Comparison of ENCODE assay signal across 15 cellular contexts in the genomic region with DNA sequence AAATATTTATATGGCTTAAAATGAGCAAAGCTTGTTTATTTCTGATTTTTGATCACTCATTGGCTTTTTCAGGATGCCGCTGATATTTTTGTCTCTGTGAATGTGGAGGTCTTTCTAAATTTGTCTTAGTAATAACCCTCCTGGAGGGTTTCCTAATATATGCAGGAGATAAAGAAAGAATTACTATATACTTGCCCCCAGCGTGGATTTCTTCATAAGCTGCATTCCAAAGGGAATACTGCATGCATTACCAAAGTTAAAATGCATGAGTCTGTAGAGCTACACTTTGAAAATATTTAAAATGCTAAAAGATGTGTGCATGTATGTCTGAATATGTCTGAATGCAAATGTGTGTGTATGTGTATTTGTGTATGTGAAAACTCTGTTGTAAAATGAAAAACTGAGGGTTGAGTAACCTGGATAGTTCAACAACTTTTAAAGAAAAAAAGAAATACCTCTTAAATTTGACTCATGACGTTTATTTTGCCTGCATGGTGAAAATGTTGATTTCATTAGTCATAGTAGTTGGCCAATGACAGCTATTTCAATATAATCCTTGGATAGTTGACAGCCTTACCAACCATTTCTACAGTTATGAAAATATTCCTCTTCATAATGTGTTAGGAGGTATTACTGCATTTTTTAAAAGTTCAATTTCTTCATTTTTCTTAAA.
A peak's percentile ranks its signal among the peaks of the same experiment; 100 is the strongest.
DNase-seq lines count a peak whose midpoint lies in the region; ATAC-seq and TF ChIP-seq lines count a peak whose summit lies in the region.
"Had no signal": no experiment of that assay in that cellular context is flagged by ENCODE, and none has a peak within 500 bp of the region (broad histone marks: within the 10 kb centered on the region; RNA-seq: fewer than 3 reads in every experiment).

No MANE protein-coding gene starts in this region.

- TF ChIP-seq CTCF in AG09309 (IDR thresholded peaks at IDR 0.05; ENCODE audit: control insufficient read depth, insufficient read depth, low read depth, low read length, missing control alignments) (no peak), chondrocyte (IDR thresholded peaks at IDR 0.05) (no peak), omental fat pad (IDR thresholded peaks at IDR 0.05) (no peak)

- H3K36me3 Mint-ChIP-seq in chondrocyte (ENCODE audit: low read depth) = no peaks in the 10 kb centered on the region

- ATAC-seq in omental fat pad (ENCODE audit: low FRiP score) (peak; percentile 79), HG03354 (IDR thresholded peaks at IDR 0.05; ENCODE audit: poor library complexity, severe bottlenecking, unreplicated experiment) (no peak)
- ATAC-seq: activated naive CD4-positive, alpha-beta T cell treated with anti-CD3 and anti-CD28 coated beads, Interleukin-2, amount 50 U/mL, for 72 hours; esophagus mucosa had no signal

- peak overlapping the region; percentile 13 for H3K4me3 Mint-ChIP-seq in chondrocyte (ENCODE audit: unreplicated experiment)

- H3K27me3 Mint-ChIP-seq in chondrocyte (ENCODE audit: low read depth) = no peaks in the 10 kb centered on the region

- DNase-seq in AG09309 (ENCODE audit: low read depth) (peak; percentile 50), M059J (ENCODE audit: low read depth) (peak; percentile 42), chondrocyte (ENCODE audit: low spot score) (no peak), omental fat pad (ENCODE audit: low spot score) (no peak)
- no peak for DNase-seq in activated naive CD4-positive, alpha-beta T cell treated with Interleukin-2 at 50 U/mL for 16 hours
- no peak for DNase-seq in stimulated activated CD4-positive, alpha-beta T cell treated with anti-CD3 and anti-CD28 coated beads, Interleukin-1b, Interleukin-23, amount 100 ng/mL, for 48 hours
- DNase-seq in activated CD8-positive, alpha-beta memory T cell treated with anti-CD3 and anti-CD28 coated beads, Interleukin-2, amount 50 U/mL, for 48 hours = no peak
- DNase-seq: BE2C; mesendoderm; NK-92 treated with Interleukin-12 subunit alpha and Interleukin-12 subunit beta, amount 100 ng/mL, for 24 hours; occipital lobe had no signal

- peaks cover 39% of the 10 kb centered on the region for H3K4me1 Mint-ChIP-seq in chondrocyte (ENCODE audit: low read depth)

- peak overlapping the region; percentile 87 for H3K27ac Mint-ChIP-seq in chondrocyte (ENCODE audit: unreplicated experiment)
- H3K27ac Mint-ChIP-seq: activated naive CD4-positive, alpha-beta T cell treated with anti-CD3 and anti-CD28 coated beads, Interleukin-2, amount 50 U/mL, for 72 hours had no signal

- no peak overlapping the region for H3K4me3 ChIP-seq in AG09309 (ENCODE audit: control insufficient read depth, low read depth, low read length)
- H3K4me3 ChIP-seq: tibial nerve had no signal

- H3K9me3 Mint-ChIP-seq in chondrocyte (ENCODE audit: low read depth) = peaks cover 6% of the 10 kb centered on the region

Comparison
In these comparisons a context has a peak if more than half of its experiments do, and no peak if none do; other contexts are left out.
1. DNase-seq: peak in AG09309 (single experiment) and M059J (single experiment); none in chondrocyte (single experiment), omental fat pad (single experiment), activated naive CD4-positive, alpha-beta T cell treated with Interleukin-2 at 50 U/mL for 16 hours (single experiment), stimulated activated CD4-positive, alpha-beta T cell treated with anti-CD3 and anti-CD28 coated beads, Interleukin-1b, Interleukin-23, amount 100 ng/mL, for 48 hours (single experiment) and activated CD8-positive, alpha-beta memory T cell treated with anti-CD3 and anti-CD28 coated beads, Interleukin-2, amount 50 U/mL, for 48 hours (single experiment).